In the genomic region with DNA sequence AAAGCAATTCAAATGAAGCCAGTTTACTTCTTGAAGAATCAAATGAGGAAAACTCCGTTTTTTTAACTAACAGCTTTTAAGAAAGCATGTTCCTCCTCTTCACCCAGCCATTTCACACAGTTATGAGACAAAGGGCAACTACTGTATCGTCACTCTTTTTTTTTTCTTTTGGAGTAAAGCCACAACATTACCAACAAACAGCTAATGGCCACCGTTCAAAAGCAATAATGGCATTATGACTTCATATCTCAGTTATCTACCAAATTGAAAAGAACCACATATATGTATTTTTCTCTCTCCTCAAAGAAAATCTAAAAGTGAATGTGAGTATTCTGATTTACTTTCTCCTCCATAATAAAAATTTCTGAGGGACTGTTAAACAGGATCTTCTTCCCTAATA, we compare ENCODE assay signal across 18 cellular contexts. TPM values are rescaled to one million over a fixed set of nuclear protein-coding genes. Genes with fewer than 3 reads are reported as not detected.
A peak's percentile ranks its signal among the peaks of the same experiment; 100 is the strongest.
DNase-seq lines count a peak whose midpoint lies in the region; ATAC-seq and TF ChIP-seq lines count a peak whose summit lies in the region.
"Had no signal": no experiment of that assay in that cellular context is flagged by ENCODE, and none has a peak within 500 bp of the region (broad histone marks: within the 10 kb centered on the region; RNA-seq: fewer than 3 reads in every experiment).

No MANE protein-coding gene starts in this region.

- no peak for TF ChIP-seq POLR2A in esophagus muscularis mucosa (IDR thresholded peaks at IDR 0.05; ENCODE audit: low read depth)

- ATAC-seq in HG03108 (IDR thresholded peaks at IDR 0.05; ENCODE audit: unreplicated experiment) (no peak), GM18870 (IDR thresholded peaks at IDR 0.05; ENCODE audit: unreplicated experiment) (no peak)
- ATAC-seq: K562; stimulated activated naive CD8-positive, alpha-beta T cell treated with anti-CD3 and anti-CD28 coated beads, Interleukin-15, amount 100 ng/mL, for 72 hours had no signal

- POLR2A ChIA-PET in SK-N-SH (lab: Yijun Ruan, JAX), result interaction anchor here (1.0 kb wide), 1 partner anchor 378 kb away, joined by 4 read pairs; a partner anchor contains a TSS

- no peak for TF ChIP-seq EP300 in SK-N-SH (IDR thresholded peaks at IDR 0.05; ENCODE audit: borderline replicate concordance in 1 of 2, low read depth in 1 of 2, low read length in 1 of 2)
- no peak for TF ChIP-seq EP300 in esophagus muscularis mucosa (IDR thresholded peaks at IDR 0.05)

- TF ChIP-seq RAD21 in SK-N-SH (IDR thresholded peaks at IDR 0.05; ENCODE audit: low read length), result no peak

- H3K36me3 ChIP-seq in SK-N-SH (replicated peaks in 1 of 2; ENCODE audit: control insufficient read depth in 1 of 2, insufficient read depth in 2 of 2, low read length in 1 of 2) (peaks cover 6 to 13% of the 10 kb centered on the region in 2 experiments), esophagus muscularis mucosa (peaks cover 0 to 12% (median 0%) of the 10 kb centered on the region in 4 donors)

- peak overlapping the region; percentile 96 for H3K4me2 ChIP-seq in SK-N-SH

- peaks cover 51% of the 10 kb centered on the region for H4K20me1 ChIP-seq in SK-N-SH (ENCODE audit: insufficient read depth)

- H3F3A ChIP-seq in SK-N-SH (replicated peaks; ENCODE audit: insufficient read depth), result peaks cover 26% of the 10 kb centered on the region

- no peaks in the 10 kb centered on the region for H3K9me3 ChIP-seq in SK-N-SH
- H3K9me3 ChIP-seq in esophagus muscularis mucosa, result no peaks in the 10 kb centered on the region
- H3K9me3 ChIP-seq: spleen had no signal

- CTCF ChIA-PET in SK-N-SH (lab: Yijun Ruan, JAX), result interaction anchor here (0.7 to 6.3 kb wide), 6 partner anchors 9 to 120 kb away, joined by 3 to 54 read pairs (median 4); a partner anchor contains a TSS

- H3K36me3 Mint-ChIP-seq in nephron (ENCODE audit: low read depth), result peaks cover 31% of the 10 kb centered on the region

- no peak overlapping the region; the same call in 1 of the 2 replicates for H3K9ac ChIP-seq in SK-N-SH

- no peaks in the 10 kb centered on the region for H3K27me3 ChIP-seq in SK-N-SH (ENCODE audit: insufficient read depth)
- no peaks in the 10 kb centered on the region for H3K27me3 ChIP-seq in esophagus muscularis mucosa
- H3K27me3 ChIP-seq: spleen had no signal

- H2AFZ ChIP-seq in SK-N-SH (ENCODE audit: low read depth), result no peak overlapping the region

- H3K4me1 Mint-ChIP-seq in nephron, result peaks cover 50% of the 10 kb centered on the region

- peaks cover 97% of the 10 kb centered on the region for H3K79me2 ChIP-seq in SK-N-SH (ENCODE audit: insufficient read depth)

- H3K9me3 Mint-ChIP-seq in nephron, result no peaks in the 10 kb centered on the region
- H3K9me3 Mint-ChIP-seq: stimulated activated naive CD8-positive, alpha-beta T cell treated with anti-CD3 and anti-CD28 coated beads, Interleukin-15, amount 100 ng/mL, for 72 hours had no signal

- H3K27me3 Mint-ChIP-seq in nephron (ENCODE audit: low read depth), result no peaks in the 10 kb centered on the region
- H3K27me3 Mint-ChIP-seq: stimulated activated naive CD8-positive, alpha-beta T cell treated with anti-CD3 and anti-CD28 coated beads, Interleukin-15, amount 100 ng/mL, for 72 hours had no signal

- peak overlapping the region; percentile 2 to 17; a peak in 2 of 4 replicates for H3K27ac ChIP-seq in SK-N-SH (ENCODE audit: low read depth in 2 of 2, low read length in 1 of 2)
- H3K27ac ChIP-seq in esophagus muscularis mucosa (replicated peaks in 1 of 4), result peak overlapping the region; percentile 82 to 90 (median 89)
- H3K27ac ChIP-seq: WERI-Rb-1 had no signal

- no peak overlapping the region for H3K4me3 ChIP-seq in SK-N-SH (ENCODE audit: low read depth in 2 of 2, low read length in 1 of 2)
- no peak overlapping the region for H3K4me3 ChIP-seq in esophagus muscularis mucosa
- H3K4me3 ChIP-seq: K562, spleen had no signal

- peak overlapping the region in 2 of 3 experiments; percentile 21 to 35 for H3K4me3 Mint-ChIP-seq in nephron
- H3K4me3 Mint-ChIP-seq: stimulated activated naive CD8-positive, alpha-beta T cell treated with anti-CD3 and anti-CD28 coated beads, Interleukin-15, amount 100 ng/mL, for 72 hours had no signal

- intact Hi-C loops in esophagus muscularis mucosa (cut with DNase I), result no loop called here

- H3K9me2 ChIP-seq in SK-N-SH, result no peaks in the 10 kb centered on the region

- WGBS in SK-N-SH (ENCODE audit: low lambda C conversion rate), result 62% methylated on average over 3 of the region's 3 CpGs
- 29% methylated on average over 3 of the region's 3 CpGs for WGBS in esophagus muscularis mucosa

- no peak for TF ChIP-seq CTCF in SK-N-SH (IDR thresholded peaks at IDR 0.05)
- no peak for TF ChIP-seq CTCF in esophagus muscularis mucosa (IDR thresholded peaks at IDR 0.05)
- no peak for TF ChIP-seq CTCF in nephron (IDR thresholded peaks at IDR 0.05; ENCODE audit: unreplicated experiment in 3 of 3)

- DNase-seq in AG08396 (ENCODE audit: low spot score) (peak; percentile 7), SK-N-SH (no peak), esophagus muscularis mucosa (ENCODE audit: extremely low spot score) (no peak), H4 (ENCODE audit: low spot score) (no peak), NCI-H82 treated with DMSO at 0.1 percent for 48 hours (lab: John Stamatoyannopoulos, UW; ENCODE audit: unreplicated experiment) (no peak)
- DNase-seq: activated naive CD4-positive, alpha-beta T cell treated with Interleukin-2 at 50 U/mL for 16 hours; DMS 273 treated with DMSO at 0.1 percent for 48 hours; erythroblast; H7; NCI-H1105; NCI-H345; spleen; stimulated activated naive CD8-positive, alpha-beta T cell treated with anti-CD3 and anti-CD28 coated beads, Interleukin-15, amount 100 ng/mL, for 72 hours; WERI-Rb-1 had no signal

- peak overlapping the region in 1 of 3 experiments; percentile 24 for H3K27ac Mint-ChIP-seq in nephron
- H3K27ac Mint-ChIP-seq: stimulated activated naive CD8-positive, alpha-beta T cell treated with anti-CD3 and anti-CD28 coated beads, Interleukin-15, amount 100 ng/mL, for 72 hours had no signal

- H3K4me1 ChIP-seq in SK-N-SH (ENCODE audit: control insufficient read depth in 1 of 2, insufficient read depth in 2 of 2, low read depth in 1 of 2, low read length in 1 of 2) (peaks cover 12 to 21% of the 10 kb centered on the region in 2 experiments), esophagus muscularis mucosa (peaks cover 41 to 91% (median 85%) of the 10 kb centered on the region in 4 donors)

TF ChIP-seq in SK-N-SH, 30 proteins besides CTCF, POLR2A, EP300 and RAD21:
- no peak for TF ChIP-seq FOSL2 (IDR thresholded peaks at IDR 0.05; ENCODE audit: borderline replicate concordance, low read depth)
- TF ChIP-seq, protein P1, sequence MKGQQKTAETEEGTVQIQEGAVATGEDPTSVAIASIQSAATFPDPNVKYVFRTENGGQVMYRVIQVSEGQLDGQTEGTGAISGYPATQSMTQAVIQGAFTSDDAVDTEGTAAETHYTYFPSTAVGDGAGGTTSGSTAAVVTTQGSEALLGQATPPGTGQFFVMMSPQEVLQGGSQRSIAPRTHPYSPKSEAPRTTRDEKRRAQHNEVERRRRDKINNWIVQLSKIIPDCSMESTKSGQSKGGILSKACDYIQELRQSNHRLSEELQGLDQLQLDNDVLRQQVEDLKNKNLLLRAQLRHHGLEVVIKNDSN (IDR thresholded peaks at IDR 0.05; ENCODE audit: borderline replicate concordance, low read depth), result no peak
- TF ChIP-seq, protein P2, sequence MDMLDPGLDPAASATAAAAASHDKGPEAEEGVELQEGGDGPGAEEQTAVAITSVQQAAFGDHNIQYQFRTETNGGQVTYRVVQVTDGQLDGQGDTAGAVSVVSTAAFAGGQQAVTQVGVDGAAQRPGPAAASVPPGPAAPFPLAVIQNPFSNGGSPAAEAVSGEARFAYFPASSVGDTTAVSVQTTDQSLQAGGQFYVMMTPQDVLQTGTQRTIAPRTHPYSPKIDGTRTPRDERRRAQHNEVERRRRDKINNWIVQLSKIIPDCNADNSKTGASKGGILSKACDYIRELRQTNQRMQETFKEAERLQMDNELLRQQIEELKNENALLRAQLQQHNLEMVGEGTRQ (IDR thresholded peaks at IDR 0.05; ENCODE audit: borderline replicate concordance, low read depth, low read length), result no peak
- TF ChIP-seq, protein P3, sequence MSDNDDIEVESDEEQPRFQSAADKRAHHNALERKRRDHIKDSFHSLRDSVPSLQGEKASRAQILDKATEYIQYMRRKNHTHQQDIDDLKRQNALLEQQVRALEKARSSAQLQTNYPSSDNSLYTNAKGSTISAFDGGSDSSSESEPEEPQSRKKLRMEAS (IDR thresholded peaks at IDR 0.05; ENCODE audit: low read depth), result no peak
- TF ChIP-seq, protein P4, sequence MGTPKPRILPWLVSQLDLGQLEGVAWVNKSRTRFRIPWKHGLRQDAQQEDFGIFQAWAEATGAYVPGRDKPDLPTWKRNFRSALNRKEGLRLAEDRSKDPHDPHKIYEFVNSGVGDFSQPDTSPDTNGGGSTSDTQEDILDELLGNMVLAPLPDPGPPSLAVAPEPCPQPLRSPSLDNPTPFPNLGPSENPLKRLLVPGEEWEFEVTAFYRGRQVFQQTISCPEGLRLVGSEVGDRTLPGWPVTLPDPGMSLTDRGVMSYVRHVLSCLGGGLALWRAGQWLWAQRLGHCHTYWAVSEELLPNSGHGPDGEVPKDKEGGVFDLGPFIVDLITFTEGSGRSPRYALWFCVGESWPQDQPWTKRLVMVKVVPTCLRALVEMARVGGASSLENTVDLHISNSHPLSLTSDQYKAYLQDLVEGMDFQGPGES (IDR thresholded peaks at IDR 0.05; ENCODE audit: low read depth, low read length), result no peak
- no peak for TF ChIP-seq YY1 (IDR thresholded peaks at IDR 0.05; ENCODE audit: low read depth)
- no peak for TF ChIP-seq JUND (IDR thresholded peaks at IDR 0.05)
- TF ChIP-seq RXRA (IDR thresholded peaks at IDR 0.05; ENCODE audit: borderline replicate concordance, low read depth), result no peak
TF ChIP-seq in SK-N-SH: peak in this region for 0.

RNA-seq across cellular contexts. Expression of a gene that starts 14.5 kb away (rescaled TPM):
- polyA plus RNA-seq in SK-N-SH (2012; rRNA removed), result 81.6 and 89.6 TPM in 2 replicates
- 79.2 and 104 TPM in 2 replicates for polyA plus RNA-seq in SK-N-SH (2012; cell fraction: cytosol; rRNA removed)
- polyA plus RNA-seq in SK-N-SH (2012; cell fraction: nucleus; rRNA removed), result 83.6 and 109 TPM in 2 replicates
- total RNA-seq in esophagus muscularis mucosa, result 100 to 1,000 TPM in 3 of 4 donors, 10 to 100 TPM in 1; 84.3 to 140 (median 113) TPM
- total RNA-seq in H4 (2014; rRNA removed; shearing (Covaris generic)), result 83.8 and 107 TPM in 2 replicates
